ENCODE assay signal across 5 cellular contexts in the genomic region with DNA sequence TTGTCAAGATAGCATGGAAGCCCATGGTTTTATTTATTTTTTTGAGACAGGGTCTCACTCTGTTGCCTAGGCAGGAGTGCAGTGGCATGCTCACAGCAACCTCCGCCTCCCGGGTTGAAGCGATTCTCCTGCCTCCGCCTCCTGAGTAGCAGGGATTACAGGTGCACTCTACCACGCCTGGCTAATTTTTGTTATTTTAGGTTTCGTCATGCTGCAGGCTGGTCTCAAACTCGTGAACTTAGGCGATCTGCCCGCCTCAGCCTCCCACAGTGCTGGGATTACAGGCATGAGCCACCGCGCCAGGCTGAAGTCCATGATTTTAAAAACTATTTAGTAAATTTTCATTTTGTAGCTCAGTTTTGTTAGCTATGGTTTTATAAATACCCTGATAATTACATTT.
"Had no signal": no experiment of that assay in that cellular context is flagged by ENCODE, and none has a peak within 500 bp of the region (broad histone marks: within the 10 kb centered on the region; RNA-seq: fewer than 3 reads in every experiment).

No MANE protein-coding gene starts in this region.

- FAIRE-seq: G401.6, GM12892, GM19239 had no signal

- DNase-seq: GDM1, GF-D8 had no signal
